In the genomic region with DNA sequence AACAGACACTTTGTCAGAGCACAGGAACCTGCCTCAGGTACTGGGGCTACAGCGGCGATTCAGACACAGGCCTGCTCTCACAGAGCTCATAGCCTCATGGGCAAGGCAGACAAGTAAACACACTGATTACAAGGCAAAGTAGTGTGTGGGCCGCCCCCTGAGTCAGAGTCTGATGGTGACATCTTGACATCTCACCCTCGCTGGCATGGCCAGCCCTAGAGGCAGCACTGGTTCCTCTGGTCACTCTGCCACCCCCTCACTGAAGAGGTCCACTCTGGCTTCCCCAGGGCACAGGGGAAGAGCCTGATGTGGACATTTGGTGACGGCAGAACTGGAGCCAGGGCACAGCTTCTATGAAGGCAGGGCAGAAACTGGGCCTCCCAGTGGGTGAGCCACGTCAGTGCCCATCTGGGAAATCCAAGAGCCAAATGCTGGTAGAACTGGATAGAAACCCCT, we compare ENCODE assay signal across 1 cellular context.
TF ChIP-seq lines count a peak whose summit lies in the region.

No MANE protein-coding gene starts in this region.

TF ChIP-seq in HepG2, 621 proteins besides CTCF, POLR2A, EP300 and RAD21 (continued from another document):
- TF ChIP-seq MYPOP (CRISPR knock-in tag; IDR thresholded peaks at IDR 0.05) = 0 out of 2 replicates have a peak, but pooled peaks have one; percentile 20
- no peak for TF ChIP-seq ZNF260 (CRISPR knock-in tag; IDR thresholded peaks at IDR 0.05; ENCODE audit: borderline replicate concordance, low read depth)
- peak; percentile 48; the same call in 1 of the 2 replicates for TF ChIP-seq MIER3 (CRISPR knock-in tag; IDR thresholded peaks at IDR 0.05; ENCODE audit: borderline replicate concordance)
- TF ChIP-seq, protein P1, sequence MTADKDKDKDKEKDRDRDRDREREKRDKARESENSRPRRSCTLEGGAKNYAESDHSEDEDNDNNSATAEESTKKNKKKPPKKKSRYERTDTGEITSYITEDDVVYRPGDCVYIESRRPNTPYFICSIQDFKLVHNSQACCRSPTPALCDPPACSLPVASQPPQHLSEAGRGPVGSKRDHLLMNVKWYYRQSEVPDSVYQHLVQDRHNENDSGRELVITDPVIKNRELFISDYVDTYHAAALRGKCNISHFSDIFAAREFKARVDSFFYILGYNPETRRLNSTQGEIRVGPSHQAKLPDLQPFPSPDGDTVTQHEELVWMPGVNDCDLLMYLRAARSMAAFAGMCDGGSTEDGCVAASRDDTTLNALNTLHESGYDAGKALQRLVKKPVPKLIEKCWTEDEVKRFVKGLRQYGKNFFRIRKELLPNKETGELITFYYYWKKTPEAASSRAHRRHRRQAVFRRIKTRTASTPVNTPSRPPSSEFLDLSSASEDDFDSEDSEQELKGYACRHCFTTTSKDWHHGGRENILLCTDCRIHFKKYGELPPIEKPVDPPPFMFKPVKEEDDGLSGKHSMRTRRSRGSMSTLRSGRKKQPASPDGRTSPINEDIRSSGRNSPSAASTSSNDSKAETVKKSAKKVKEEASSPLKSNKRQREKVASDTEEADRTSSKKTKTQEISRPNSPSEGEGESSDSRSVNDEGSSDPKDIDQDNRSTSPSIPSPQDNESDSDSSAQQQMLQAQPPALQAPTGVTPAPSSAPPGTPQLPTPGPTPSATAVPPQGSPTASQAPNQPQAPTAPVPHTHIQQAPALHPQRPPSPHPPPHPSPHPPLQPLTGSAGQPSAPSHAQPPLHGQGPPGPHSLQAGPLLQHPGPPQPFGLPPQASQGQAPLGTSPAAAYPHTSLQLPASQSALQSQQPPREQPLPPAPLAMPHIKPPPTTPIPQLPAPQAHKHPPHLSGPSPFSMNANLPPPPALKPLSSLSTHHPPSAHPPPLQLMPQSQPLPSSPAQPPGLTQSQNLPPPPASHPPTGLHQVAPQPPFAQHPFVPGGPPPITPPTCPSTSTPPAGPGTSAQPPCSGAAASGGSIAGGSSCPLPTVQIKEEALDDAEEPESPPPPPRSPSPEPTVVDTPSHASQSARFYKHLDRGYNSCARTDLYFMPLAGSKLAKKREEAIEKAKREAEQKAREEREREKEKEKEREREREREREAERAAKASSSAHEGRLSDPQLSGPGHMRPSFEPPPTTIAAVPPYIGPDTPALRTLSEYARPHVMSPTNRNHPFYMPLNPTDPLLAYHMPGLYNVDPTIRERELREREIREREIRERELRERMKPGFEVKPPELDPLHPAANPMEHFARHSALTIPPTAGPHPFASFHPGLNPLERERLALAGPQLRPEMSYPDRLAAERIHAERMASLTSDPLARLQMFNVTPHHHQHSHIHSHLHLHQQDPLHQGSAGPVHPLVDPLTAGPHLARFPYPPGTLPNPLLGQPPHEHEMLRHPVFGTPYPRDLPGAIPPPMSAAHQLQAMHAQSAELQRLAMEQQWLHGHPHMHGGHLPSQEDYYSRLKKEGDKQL (CRISPR knock-in tag; IDR thresholded peaks at IDR 0.05; ENCODE audit: low read depth) = 0 out of 2 replicates have a peak, but pooled peaks have one; percentile 27
- TF ChIP-seq, protein P2, sequence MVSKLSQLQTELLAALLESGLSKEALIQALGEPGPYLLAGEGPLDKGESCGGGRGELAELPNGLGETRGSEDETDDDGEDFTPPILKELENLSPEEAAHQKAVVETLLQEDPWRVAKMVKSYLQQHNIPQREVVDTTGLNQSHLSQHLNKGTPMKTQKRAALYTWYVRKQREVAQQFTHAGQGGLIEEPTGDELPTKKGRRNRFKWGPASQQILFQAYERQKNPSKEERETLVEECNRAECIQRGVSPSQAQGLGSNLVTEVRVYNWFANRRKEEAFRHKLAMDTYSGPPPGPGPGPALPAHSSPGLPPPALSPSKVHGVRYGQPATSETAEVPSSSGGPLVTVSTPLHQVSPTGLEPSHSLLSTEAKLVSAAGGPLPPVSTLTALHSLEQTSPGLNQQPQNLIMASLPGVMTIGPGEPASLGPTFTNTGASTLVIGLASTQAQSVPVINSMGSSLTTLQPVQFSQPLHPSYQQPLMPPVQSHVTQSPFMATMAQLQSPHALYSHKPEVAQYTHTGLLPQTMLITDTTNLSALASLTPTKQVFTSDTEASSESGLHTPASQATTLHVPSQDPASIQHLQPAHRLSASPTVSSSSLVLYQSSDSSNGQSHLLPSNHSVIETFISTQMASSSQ (IDR thresholded peaks at IDR 0.05; ENCODE audit: low read depth) = no peak
- TF ChIP-seq, protein P2 (CRISPR knock-in tag; IDR thresholded peaks at IDR 0.05; ENCODE audit: borderline replicate concordance) = peak; percentile 38; the same call in 1 of the 2 replicates
- peak; percentile 73; the same call in 1 of the 2 replicates for TF ChIP-seq ZNF598 (CRISPR knock-in tag; IDR thresholded peaks at IDR 0.05; ENCODE audit: borderline replicate concordance)
- peak; percentile 61; the same call in 1 of the 2 replicates for TF ChIP-seq RCOR2 (CRISPR knock-in tag; IDR thresholded peaks at IDR 0.05)
